8 cellular contexts compared by ENCODE assay signal in genomic region chr1:156892190-156893047, GRCh38. TPM values are rescaled to one million over a fixed set of nuclear protein-coding genes. Genes with fewer than 3 reads are reported as not detected.
DNase-seq lines count a peak whose midpoint lies in the region; FAIRE-seq and TF ChIP-seq lines count a peak whose summit lies in the region.

No MANE protein-coding gene starts in this region.

- no peak for TF ChIP-seq EP300 in ovary (IDR thresholded peaks at IDR 0.05)

- in situ Hi-C loops in SK-MEL-5 (cut with HindIII; ENCODE audit: low pct_unique_long_range_greater_than_20kb, low sequenced_read_pairs): no loop called here

- no peaks in the 10 kb centered on the region for H3K36me3 ChIP-seq in ovary
- H3K36me3 ChIP-seq in testis (ENCODE audit: low read depth, missing control alignments): no peaks in the 10 kb centered on the region

- H3K4me1 ChIP-seq in ovary (ENCODE audit: insufficient read depth): peaks cover 14% of the 10 kb centered on the region
- H3K4me1 ChIP-seq in testis: peaks cover 15% of the 10 kb centered on the region

- H3K27me3 ChIP-seq in ovary (no peaks in the 10 kb centered on the region), testis (no peaks in the 10 kb centered on the region)

- TF ChIP-seq POLR2A in ovary (IDR thresholded peaks at IDR 0.05) (no peak), testis (IDR thresholded peaks at IDR 0.05) (no peak)

- 7 to 10% (median 8%) methylated on average over 48 of the region's 48 CpGs for WGBS in ovary, 3 donors
- WGBS in testis, 2 donors: 6 to 11% methylated on average over 30 to 48 of the region's 48 CpGs

- DNase-seq in AG04449 (ENCODE audit: low read depth, low spot score) (no peak), GM19240 (ENCODE audit: insufficient read length, low spot score) (peak; percentile 80), M059J (ENCODE audit: low read depth) (peak; percentile 78), SK-MEL-5 (ENCODE audit: low read depth, low spot score) (peak; percentile 89), frontal cortex (ENCODE audit: low spot score in 2 of 2) (peak; percentile 72 to 85), ovary (peak; percentile 92 to 97 (median 94)), testis (peak; percentile 94)
- DNase-seq in activated naive CD4-positive, alpha-beta T cell (lab: John Stamatoyannopoulos, UW): peak; percentile 54 to 77 (median 69)

- POLR2A ChIA-PET in AG04449 (lab: Yijun Ruan, JAX): interaction anchor here (0.7 to 1.4 kb wide), 2 partner anchors 28 kb away, joined by 3 read pairs; no protein-coding TSS in a partner anchor

- H3K27ac ChIP-seq in ovary (peak overlapping the region in 1 of 2 donors; percentile 94), testis (peak overlapping the region; percentile 73 to 90)

- no peak for FAIRE-seq in frontal cortex (lab: Jason Lieb, UNC)

- H3K4me3 ChIP-seq in AG04449 (ENCODE audit: low read depth, low read length) (peak overlapping the region; percentile 30), ovary (peak overlapping the region; percentile 39), testis (peak overlapping the region in 1 of 2 donors; percentile 58)

- intact Hi-C loops in ovary (cut with DNase I) (no loop called here), testis (cut with DNase I; ENCODE audit: low total_unique reads) (no loop called here)

- CTCF ChIA-PET in AG04449 (lab: Yijun Ruan, JAX): interaction anchor here (0.7 to 23.6 kb wide), 33 partner anchors 9 to 275 kb away, joined by 3 to 678 read pairs (median 5); partner anchors contain the start of genes INSRR, ISG20L2, LRRC71 and METTL25B

- TF ChIP-seq CTCF in AG04449 (IDR thresholded peaks at IDR 0.05; ENCODE audit: insufficient read depth, low read length, missing control alignments): peak; percentile 97
- peak; percentile 74 to 94 (median 82) for TF ChIP-seq CTCF in ovary (IDR thresholded peaks at IDR 0.05)
- peak; percentile 67 to 83 (median 71) for TF ChIP-seq CTCF in testis (IDR thresholded peaks at IDR 0.05)

- H3K9me3 ChIP-seq in ovary: no peaks in the 10 kb centered on the region
- no peaks in the 10 kb centered on the region for H3K9me3 ChIP-seq in testis

RNA-seq across cellular contexts. Expression of gene PEAR1, which starts 1.1 kb away (rescaled TPM):
- 0.32 and 0.34 TPM in 2 replicates for total RNA-seq in M059J (2014; rRNA removed; shearing (Covaris generic))
- not detected in 2 replicates for total RNA-seq in SK-MEL-5 (2014; rRNA removed; shearing (Covaris generic))
- 0.02 and 0.05 TPM in 2 replicates for polyA plus RNA-seq in SK-MEL-5 (2015; cell fraction: cytosol; rRNA removed)
- not detected in 2 replicates for polyA plus RNA-seq in SK-MEL-5 (2015; cell fraction: nucleus; rRNA removed)
- 0.41 TPM for total RNA-seq in frontal cortex
- 10 to 100 TPM in 5 of 7 donors, 1 to 10 TPM in 2; 4.3 to 20.2 (median 12.3) TPM for total RNA-seq in ovary
- polyA plus RNA-seq in ovary: 10 to 100 TPM; 13.7 to 21.2 TPM
- total RNA-seq in testis: 10 to 100 TPM; 13.8 TPM
- 10.5 TPM for polyA plus RNA-seq in testis (ENCODE audit: insufficient read depth, low read depth, low replicate concordance)

RNA-seq across cellular contexts. Expression of gene LRRC71, which starts 28.0 kb away (rescaled TPM):
- total RNA-seq in M059J (2014; rRNA removed; shearing (Covaris generic)): not detected in 2 replicates
- not detected in 2 replicates for total RNA-seq in SK-MEL-5 (2014; rRNA removed; shearing (Covaris generic))
- polyA plus RNA-seq in SK-MEL-5 (2015; cell fraction: cytosol; rRNA removed): not detected in 2 replicates
- not detected in 2 replicates for polyA plus RNA-seq in SK-MEL-5 (2015; cell fraction: nucleus; rRNA removed)
- total RNA-seq in frontal cortex (not detected), ovary (10 to 100 TPM in 1 of 7 donors, 1 to 10 TPM in 2, under 1 TPM in 2, not detected in 2; 0.36 to 11.1 (median 1.1) TPM), testis (10 to 100 TPM; 17.5 to 23.1 TPM)
- polyA plus RNA-seq in ovary (under 1 TPM in 1 of 2 donors, not detected in 1; 0.07 TPM), testis (ENCODE audit: insufficient read depth, low read depth, low replicate concordance) (49.2 TPM)

RNA-seq across cellular contexts. Expression of gene NTRK1, which starts 31.8 kb away (rescaled TPM):
- total RNA-seq in M059J (2014; rRNA removed; shearing (Covaris generic)): not detected in 2 replicates
- 0.32 and 0.53 TPM in 2 replicates for total RNA-seq in SK-MEL-5 (2014; rRNA removed; shearing (Covaris generic))
- polyA plus RNA-seq in SK-MEL-5 (2015; cell fraction: cytosol; rRNA removed): 0.71 and 0.86 TPM in 2 replicates
- polyA plus RNA-seq in SK-MEL-5 (2015; cell fraction: nucleus; rRNA removed): 0.31 and 0.93 TPM in 2 replicates
- total RNA-seq in frontal cortex: 0.41 TPM
- total RNA-seq in ovary: under 1 TPM in 4 of 7 donors, not detected in 3; 0.34 to 0.92 (median 0.41) TPM
- polyA plus RNA-seq in ovary: under 1 TPM in 1 of 2 donors, not detected in 1; 0.11 TPM
- total RNA-seq in testis: 10 to 100 TPM; 14.6 to 38.8 TPM
- polyA plus RNA-seq in testis (ENCODE audit: insufficient read depth, low read depth, low replicate concordance): 4.7 TPM

RNA-seq across cellular contexts. Expression of gene INSRR, which starts 33.5 kb away (rescaled TPM):
- total RNA-seq in M059J (2014; rRNA removed; shearing (Covaris generic)): not detected in 2 replicates
- not detected in 2 replicates for total RNA-seq in SK-MEL-5 (2014; rRNA removed; shearing (Covaris generic))
- polyA plus RNA-seq in SK-MEL-5 (2015; cell fraction: cytosol; rRNA removed): not detected in 2 replicates
- polyA plus RNA-seq in SK-MEL-5 (2015; cell fraction: nucleus; rRNA removed): 0.05 TPM in 1 of 2 replicates, not detected in the other
- total RNA-seq in frontal cortex (under 0.01 TPM), ovary (under 1 TPM in 1 of 7 donors, not detected in 6; 0.15 TPM), testis (1 to 10 TPM; 6.4 to 7.0 TPM)
- polyA plus RNA-seq in ovary (under 1 TPM in 1 of 2 donors, not detected in 1; 0.02 TPM), testis (ENCODE audit: insufficient read depth, low read depth, low replicate concordance) (1.5 TPM)

Comparison
In these comparisons a context has a peak if more than half of its experiments do, and no peak if none do; other contexts are left out.
1. RNA of gene NTRK1, which starts 31.8 kb away (total RNA-seq): 14.6 to 38.8 TPM in testis; 0.32 to 0.53 TPM in SK-MEL-5, 0.41 TPM in frontal cortex (single experiment), 0.34 to 0.92 TPM in ovary and not detected in M059J; every median in the first group is over 4 times any median in the second.
2. Peak in every context shown above with its lines, with median percentiles within 50 percentile points of each other: CTCF ChIP-seq.